Comparison of ENCODE assay signal across 12 cellular contexts in genomic region chr9:38682713-38683112, GRCh38. TPM values are rescaled to one million over a fixed set of nuclear protein-coding genes. Genes with fewer than 3 reads are reported as not detected.
DNase-seq lines count a peak whose midpoint lies in the region; ATAC-seq and TF ChIP-seq lines count a peak whose summit lies in the region.
"Had no signal": no experiment of that assay in that cellular context is flagged by ENCODE, and none has a peak within 500 bp of the region (broad histone marks: within the 10 kb centered on the region; RNA-seq: fewer than 3 reads in every experiment).

No MANE protein-coding gene starts in this region.

- H3K27ac Mint-ChIP-seq in glutamatergic neuron (ENCODE audit: unreplicated experiment) (peak overlapping the region; percentile 99), mesothelial cell of epicardium (no peak overlapping the region)
- H3K27ac Mint-ChIP-seq in activated CD8-positive, alpha-beta memory T cell treated with anti-CD3 and anti-CD28 coated beads, Interleukin-2, amount 10 ng/mL, durations not matched to agents 7 days and 5 days: no peak overlapping the region
- H3K27ac Mint-ChIP-seq: CD4-positive, alpha-beta memory T cell had no signal

- H3K9me3 Mint-ChIP-seq in glutamatergic neuron (ENCODE audit: unreplicated experiment): peaks cover 22% of the 10 kb centered on the region
- H3K9me3 Mint-ChIP-seq in activated CD8-positive, alpha-beta memory T cell treated with anti-CD3 and anti-CD28 coated beads, Interleukin-2, amount 10 ng/mL, durations not matched to agents 7 days and 5 days (ENCODE audit: low read depth): no peaks in the 10 kb centered on the region
- H3K9me3 Mint-ChIP-seq in mesothelial cell of epicardium: no peaks in the 10 kb centered on the region
- H3K9me3 Mint-ChIP-seq: CD4-positive, alpha-beta memory T cell; nephron had no signal

- no peak for TF ChIP-seq CTCF in glutamatergic neuron (IDR thresholded peaks at IDR 0.05; ENCODE audit: partially characterized antibody, unreplicated experiment)
- TF ChIP-seq CTCF in mesothelial cell of epicardium (IDR thresholded peaks at IDR 0.05; ENCODE audit: unreplicated experiment): no peak

- H3K4me3 Mint-ChIP-seq in glutamatergic neuron (ENCODE audit: unreplicated experiment) (peak overlapping the region; percentile 34), mesothelial cell of epicardium (no peak overlapping the region)
- no peak overlapping the region for H3K4me3 Mint-ChIP-seq in activated CD8-positive, alpha-beta memory T cell treated with anti-CD3 and anti-CD28 coated beads, Interleukin-2, amount 10 ng/mL, durations not matched to agents 7 days and 5 days
- H3K4me3 Mint-ChIP-seq: CD4-positive, alpha-beta memory T cell; nephron had no signal

- peaks cover 71% of the 10 kb centered on the region for H3K4me1 Mint-ChIP-seq in glutamatergic neuron (ENCODE audit: low read depth, unreplicated experiment)
- no peaks in the 10 kb centered on the region for H3K4me1 Mint-ChIP-seq in activated CD8-positive, alpha-beta memory T cell treated with anti-CD3 and anti-CD28 coated beads, Interleukin-2, amount 10 ng/mL, durations not matched to agents 7 days and 5 days
- H3K4me1 Mint-ChIP-seq in mesothelial cell of epicardium: peaks cover 10% of the 10 kb centered on the region

- DNase-seq in 8988T (peak; percentile 46), H7 (peak; percentile 62), T1000 (lab: John Stamatoyannopoulos, UW) (peak; percentile 47), glutamatergic neuron (no peak), DMS 273 treated with DMSO at 0.1 percent for 48 hours (lab: John Stamatoyannopoulos, UW) (no peak), NCI-H446 treated with DMSO at 0.1 percent for 48 hours (lab: John Stamatoyannopoulos, UW) (no peak), mesothelial cell of epicardium (ENCODE audit: low spot score in 2 of 2, unreplicated experiment in 2 of 2) (no peak)
- no peak for DNase-seq in activated CD8-positive, alpha-beta memory T cell treated with anti-CD3 and anti-CD28 coated beads, Interleukin-2, amount 10 ng/mL, durations not matched to agents 7 days and 5 days
- DNase-seq: activated gamma-delta T cell treated with Interleukin-2 at 50 U/mL for 16 hours; CD4-positive, alpha-beta memory T cell had no signal

- no peak overlapping the region for H3K4me3 ChIP-seq in H7 (ENCODE audit: insufficient read depth, low read depth, low read length)

- peaks cover 19% of the 10 kb centered on the region for H3K27me3 Mint-ChIP-seq in glutamatergic neuron (ENCODE audit: unreplicated experiment)
- peaks cover 2% of the 10 kb centered on the region for H3K27me3 Mint-ChIP-seq in activated CD8-positive, alpha-beta memory T cell treated with anti-CD3 and anti-CD28 coated beads, Interleukin-2, amount 10 ng/mL, durations not matched to agents 7 days and 5 days
- H3K27me3 Mint-ChIP-seq in mesothelial cell of epicardium (ENCODE audit: low read depth): peaks cover 27% of the 10 kb centered on the region

- CTCF ChIA-PET in activated CD8-positive, alpha-beta memory T cell treated with anti-CD3 and anti-CD28 coated beads, Interleukin-2, amount 10 ng/mL, durations not matched to agents 7 days and 5 days (lab: Charles Lee): no interaction called here

- H3K36me3 ChIP-seq in H7 (replicated peaks; ENCODE audit: control insufficient read depth, insufficient read depth, low read length): no peaks in the 10 kb centered on the region

- H3K36me3 Mint-ChIP-seq in glutamatergic neuron (ENCODE audit: unreplicated experiment): no peaks in the 10 kb centered on the region
- no peaks in the 10 kb centered on the region for H3K36me3 Mint-ChIP-seq in activated CD8-positive, alpha-beta memory T cell treated with anti-CD3 and anti-CD28 coated beads, Interleukin-2, amount 10 ng/mL, durations not matched to agents 7 days and 5 days
- no peaks in the 10 kb centered on the region for H3K36me3 Mint-ChIP-seq in mesothelial cell of epicardium
- H3K36me3 Mint-ChIP-seq: CD4-positive, alpha-beta memory T cell had no signal

- no peak for ATAC-seq in activated CD8-positive, alpha-beta memory T cell treated with anti-CD3 and anti-CD28 coated beads, Interleukin-2, amount 10 ng/mL, durations not matched to agents 7 days and 5 days

- H3K27me3 ChIP-seq in H7 (ENCODE audit: control insufficient read depth, insufficient read depth, low read length): no peaks in the 10 kb centered on the region

RNA-seq across cellular contexts. Expression of gene FAM240B, which starts 37.2 kb away (rescaled TPM):
- not detected in 2 replicates for total RNA-seq in H7 (2014; rRNA removed; shearing (Covaris generic))
- total RNA-seq in glutamatergic neuron (ENCODE audit: unreplicated experiment): not detected
- not detected for total RNA-seq in activated CD8-positive, alpha-beta memory T cell treated with anti-CD3 and anti-CD28 coated beads, Interleukin-2, amount 10 ng/mL, durations not matched to agents 7 days and 5 days
- total RNA-seq in mesothelial cell of epicardium: not detected in 3 replicates
- total RNA-seq: CD4-positive, alpha-beta memory T cell; T-helper 2 cell treated with Interferon-gamma antibody and Interleukin-4, amounts not matched to agents 100 ng/mL and 5 ng/mL, for 36 hours had no signal

Comparison
In these comparisons a context has a peak if more than half of its experiments do, and no peak if none do; other contexts are left out.
1. DNase-seq: peak in 8988T (single experiment), H7 (single experiment) and T1000 (single experiment); none in glutamatergic neuron (single experiment), DMS 273 treated with DMSO at 0.1 percent for 48 hours (single experiment), NCI-H446 treated with DMSO at 0.1 percent for 48 hours (single experiment), activated CD8-positive, alpha-beta memory T cell treated with anti-CD3 and anti-CD28 coated beads, Interleukin-2, amount 10 ng/mL, durations not matched to agents 7 days and 5 days (single experiment) and mesothelial cell of epicardium (0 of 2).